In genomic region chr2:232444409-232445148, GRCh38 we compare ENCODE assay signal across 8 cellular contexts. TPM values are rescaled to one million over a fixed set of nuclear protein-coding genes. Genes with fewer than 3 reads are reported as not detected.
DNase-seq lines count a peak whose midpoint lies in the region; TF ChIP-seq lines count a peak whose summit lies in the region.

No MANE protein-coding gene starts in this region.

- DNase-seq in CD14-positive monocyte (ENCODE audit: low spot score): no peak
- DNase-seq in HAP-1 (ENCODE audit: low spot score in 2 of 2): peak; percentile 24 to 77
- peak; percentile 36 for DNase-seq in SHP77 treated with DMSO at 0.1 percent for 48 hours (lab: John Stamatoyannopoulos, UW)
- DNase-seq in activated naive CD4-positive, alpha-beta T cell (lab: John Stamatoyannopoulos, UW): peak; percentile 15 to 35 (median 24)
- DNase-seq in hepatic stellate cell (ENCODE audit: low spot score): peak; percentile 78
- peak; percentile 67 for DNase-seq in stimulated activated CD4-positive, alpha-beta T cell treated with anti-CD3 and anti-CD28 coated beads, Interleukin-4, amount 100 ng/mL, for 4 hours
- no peak for DNase-seq in NCI-H128 (lab: John Stamatoyannopoulos, UW; ENCODE audit: unreplicated experiment)
- no peak for DNase-seq in pons (ENCODE audit: low spot score)

- no peak overlapping the region for H3K4me3 ChIP-seq in HAP-1

- H3K27me3 Mint-ChIP-seq in CD14-positive monocyte (ENCODE audit: low read depth in 3 of 3): peaks cover 0 to 7% (median 3%) of the 10 kb centered on the region in 3 donors

- no peaks in the 10 kb centered on the region for H3K36me3 Mint-ChIP-seq in CD14-positive monocyte

- H3K27ac Mint-ChIP-seq in CD14-positive monocyte: no peak overlapping the region

- no peaks in the 10 kb centered on the region for H3K27me3 ChIP-seq in HAP-1 (ENCODE audit: low read depth)

- TF ChIP-seq CTCF in CD14-positive monocyte (IDR thresholded peaks at IDR 0.05): peak; percentile 76

- H3K9me3 ChIP-seq in HAP-1: no peaks in the 10 kb centered on the region

- peaks cover 3% of the 10 kb centered on the region for H3K4me1 Mint-ChIP-seq in CD14-positive monocyte

- intact Hi-C loops in CD14-positive monocyte (cut with micrococcal nuclease): no loop called here

- no peaks in the 10 kb centered on the region for H3K36me3 ChIP-seq in HAP-1 (replicated peaks)

- H3K9me3 Mint-ChIP-seq in CD14-positive monocyte: no peaks in the 10 kb centered on the region

- H3K4me1 ChIP-seq in HAP-1: no peaks in the 10 kb centered on the region

- no peak overlapping the region for H3K4me3 Mint-ChIP-seq in CD14-positive monocyte

- in situ Hi-C loops in HAP-1 (cut with MboI; ENCODE audit: low sequenced_read_pairs): loop anchor here (10.0 kb wide), 1 partner anchor 120 kb away; no protein-coding TSS in a partner anchor

RNA-seq across cellular contexts. Expression of gene ALPI, which starts 11.4 kb away (rescaled TPM):
- not detected for polyA plus RNA-seq in CD14-positive monocyte

RNA-seq across cellular contexts. Expression of gene ALPG, which starts 37.9 kb away (rescaled TPM):
- polyA plus RNA-seq in CD14-positive monocyte: not detected

RNA-seq across cellular contexts. Expression of gene ECEL1, which starts 43.1 kb away (rescaled TPM):
- not detected for polyA plus RNA-seq in CD14-positive monocyte

Comparison
In these comparisons a context has a peak if more than half of its experiments do, and no peak if none do; other contexts are left out.
1. DNase-seq: peak in HAP-1 (2 of 2), SHP77 treated with DMSO at 0.1 percent for 48 hours (single experiment), activated naive CD4-positive, alpha-beta T cell (4 of 4), hepatic stellate cell (single experiment) and stimulated activated CD4-positive, alpha-beta T cell treated with anti-CD3 and anti-CD28 coated beads, Interleukin-4, amount 100 ng/mL, for 4 hours (2 of 2); none in CD14-positive monocyte (single experiment), NCI-H128 (single experiment) and pons (single experiment).